Comparison of ENCODE assay signal across 15 cellular contexts in genomic region chr1:106972074-106972473, GRCh38.
DNase-seq lines count a peak whose midpoint lies in the region; ATAC-seq and TF ChIP-seq lines count a peak whose summit lies in the region.
"Had no signal": no experiment of that assay in that cellular context is flagged by ENCODE, and none has a peak within 500 bp of the region (broad histone marks: within the 10 kb centered on the region; RNA-seq: fewer than 3 reads in every experiment).

No MANE protein-coding gene starts in this region.

- DNase-seq in DND-41 (no peak), OCI-LY7 (ENCODE audit: low spot score) (no peak), colonic mucosa (no peak), smooth muscle cell (lab: John Stamatoyannopoulos, UW; ENCODE audit: unreplicated experiment) (no peak), NCI-H1417 treated with DMSO at 0.1 percent for 48 hours (lab: John Stamatoyannopoulos, UW) (no peak), NCI-H510A treated with DMSO at 0.1 percent for 48 hours (lab: John Stamatoyannopoulos, UW) (no peak)
- DNase-seq: 8988T; CD4-positive, alpha-beta memory T cell; DMS153; DMS79; GF-D8; IMR-90 had no signal

- 56% methylated on average over 2 of the region's 2 CpGs for WGBS in smooth muscle cell (ENCODE audit: low lambda C conversion rate)

- no peak overlapping the region for H3K27ac ChIP-seq in DND-41 (ENCODE audit: low read length)
- no peak overlapping the region for H3K27ac ChIP-seq in OCI-LY7 (ENCODE audit: low read depth, low read length, poor library complexity, severe bottlenecking)
- peak overlapping the region; percentile 14 for H3K27ac ChIP-seq in colonic mucosa
- no peak overlapping the region for H3K27ac ChIP-seq in smooth muscle cell (ENCODE audit: low read depth)
- H3K27ac ChIP-seq: BLaER1, HL-60 had no signal

- ATAC-seq in DND-41 (ENCODE audit: insufficient read depth, low read depth) (no peak), HG03520 (IDR thresholded peaks at IDR 0.05; ENCODE audit: unreplicated experiment) (no peak)

- CTCF ChIA-PET in OCI-LY7 (lab: Charles Lee; ENCODE audit: unreplicated experiment) = no interaction called here

- no peaks in the 10 kb centered on the region for H3K9me3 ChIP-seq in DND-41 (ENCODE audit: insufficient read depth, low read length, severe bottlenecking)
- no peaks in the 10 kb centered on the region; the same call in 1 of the 2 replicates for H3K9me3 ChIP-seq in OCI-LY7 (ENCODE audit: low read length)
- H3K9me3 ChIP-seq in colonic mucosa = no peaks in the 10 kb centered on the region
- H3K9me3 ChIP-seq in smooth muscle cell (replicated peaks; ENCODE audit: low read depth) = no peaks in the 10 kb centered on the region
- H3K9me3 ChIP-seq: BLaER1 had no signal

- H3F3A ChIP-seq in smooth muscle cell (ENCODE audit: low read depth) = no peaks in the 10 kb centered on the region

- H4K20me1 ChIP-seq in DND-41 (ENCODE audit: insufficient read depth, low read length) (no peaks in the 10 kb centered on the region), OCI-LY7 (ENCODE audit: insufficient read depth, low read length) (no peaks in the 10 kb centered on the region), smooth muscle cell (ENCODE audit: low read depth) (no peaks in the 10 kb centered on the region)
- H4K20me1 ChIP-seq: BLaER1 had no signal

- H3K27me3 ChIP-seq in DND-41 (ENCODE audit: insufficient read depth, low read length, poor library complexity) (peaks cover 3% of the 10 kb centered on the region), colonic mucosa (no peaks in the 10 kb centered on the region), smooth muscle cell (ENCODE audit: low read depth) (no peaks in the 10 kb centered on the region)
- H3K27me3 ChIP-seq: BLaER1 had no signal

- POLR2A ChIA-PET in OCI-LY7 (lab: Charles Lee) = interaction anchor here (0.5 to 1.8 kb wide), 3 partner anchors 12 to 178 kb away, joined by 3 to 7 read pairs (median 3); no protein-coding TSS in a partner anchor

- H3K79me2 ChIP-seq in DND-41 (ENCODE audit: insufficient read depth, low read length) = no peaks in the 10 kb centered on the region
- no peaks in the 10 kb centered on the region for H3K79me2 ChIP-seq in OCI-LY7 (ENCODE audit: insufficient read depth, low read depth, low read length)
- H3K79me2 ChIP-seq in smooth muscle cell (ENCODE audit: low read depth) = no peaks in the 10 kb centered on the region

- no peak for TF ChIP-seq CTCF in DND-41 (IDR thresholded peaks at IDR 0.05; ENCODE audit: borderline replicate concordance, extremely low read depth, low read length, poor library complexity, severe bottlenecking)
- no peak for TF ChIP-seq CTCF in OCI-LY7 (conservative IDR thresholded peaks at IDR 0.05; ENCODE audit: low read length)
- no peak for TF ChIP-seq CTCF in colonic mucosa (IDR thresholded peaks at IDR 0.05)
- TF ChIP-seq CTCF in smooth muscle cell (IDR thresholded peaks at IDR 0.05; ENCODE audit: borderline replicate concordance, insufficient read depth, poor library complexity, severe bottlenecking) = no peak

- H2AFZ ChIP-seq in DND-41 (ENCODE audit: low read depth, low read length) = peak overlapping the region; percentile 60; the same call in 1 of the 2 replicates
- peak overlapping the region; percentile 67 for H2AFZ ChIP-seq in OCI-LY7 (ENCODE audit: low read length)
- H2AFZ ChIP-seq in smooth muscle cell (ENCODE audit: low read depth) = peak overlapping the region; percentile 38

- H3K4me2 ChIP-seq in DND-41 (ENCODE audit: insufficient read depth, low read length) (peak overlapping the region; percentile 33; the same call in 1 of the 2 replicates), OCI-LY7 (ENCODE audit: low read length) (no peak overlapping the region), smooth muscle cell (no peak overlapping the region)
- H3K4me2 ChIP-seq: BLaER1 had no signal

- BruUV-seq in OCI-LY7 (replicated peaks; lab: Mats Ljungman, UMichigan) = no TSS peak

- no peak overlapping the region for H3K4me3 ChIP-seq in DND-41 (ENCODE audit: low read depth in 1 of 2, low read length in 2 of 2)
- no peak overlapping the region for H3K4me3 ChIP-seq in OCI-LY7 (ENCODE audit: low read depth, low read length, poor library complexity, severe bottlenecking)
- H3K4me3 ChIP-seq in colonic mucosa = no peak overlapping the region
- H3K4me3 ChIP-seq in smooth muscle cell = no peak overlapping the region
- H3K4me3 ChIP-seq: BLaER1 had no signal

- peaks cover 6% of the 10 kb centered on the region for H3K4me1 ChIP-seq in DND-41 (ENCODE audit: insufficient read depth, low read length)
- no peaks in the 10 kb centered on the region for H3K4me1 ChIP-seq in OCI-LY7 (ENCODE audit: insufficient read depth, low read length, poor library complexity, severe bottlenecking)
- no peaks in the 10 kb centered on the region for H3K4me1 ChIP-seq in colonic mucosa
- H3K4me1 ChIP-seq in smooth muscle cell (ENCODE audit: low read depth) = no peaks in the 10 kb centered on the region
- H3K4me1 ChIP-seq: BLaER1 had no signal

- H3K36me3 ChIP-seq in DND-41 (ENCODE audit: insufficient read depth, low read length) (no peaks in the 10 kb centered on the region), OCI-LY7 (ENCODE audit: insufficient read depth, low read length) (no peaks in the 10 kb centered on the region), colonic mucosa (no peaks in the 10 kb centered on the region), smooth muscle cell (ENCODE audit: low read depth) (no peaks in the 10 kb centered on the region)
- H3K36me3 ChIP-seq: BLaER1 had no signal

- H3K9ac ChIP-seq in DND-41 (ENCODE audit: low read depth, low read length) (no peak overlapping the region), colonic mucosa (ENCODE audit: low read depth in 2 of 2, low read length in 2 of 2) (no peak overlapping the region), smooth muscle cell (ENCODE audit: low read depth) (no peak overlapping the region)
- H3K9ac ChIP-seq: BLaER1 had no signal

- H3K9me2 ChIP-seq in OCI-LY7 (ENCODE audit: insufficient read depth, low read length) = no peaks in the 10 kb centered on the region

- intact Hi-C loops in OCI-LY7 (cut with micrococcal nuclease; ENCODE audit: unreplicated experiment) = no loop called here
- intact Hi-C loops in colonic mucosa (cut with DNase I) = no loop called here
